Comparison of ENCODE assay signal across 9 cellular contexts in the genomic region with DNA sequence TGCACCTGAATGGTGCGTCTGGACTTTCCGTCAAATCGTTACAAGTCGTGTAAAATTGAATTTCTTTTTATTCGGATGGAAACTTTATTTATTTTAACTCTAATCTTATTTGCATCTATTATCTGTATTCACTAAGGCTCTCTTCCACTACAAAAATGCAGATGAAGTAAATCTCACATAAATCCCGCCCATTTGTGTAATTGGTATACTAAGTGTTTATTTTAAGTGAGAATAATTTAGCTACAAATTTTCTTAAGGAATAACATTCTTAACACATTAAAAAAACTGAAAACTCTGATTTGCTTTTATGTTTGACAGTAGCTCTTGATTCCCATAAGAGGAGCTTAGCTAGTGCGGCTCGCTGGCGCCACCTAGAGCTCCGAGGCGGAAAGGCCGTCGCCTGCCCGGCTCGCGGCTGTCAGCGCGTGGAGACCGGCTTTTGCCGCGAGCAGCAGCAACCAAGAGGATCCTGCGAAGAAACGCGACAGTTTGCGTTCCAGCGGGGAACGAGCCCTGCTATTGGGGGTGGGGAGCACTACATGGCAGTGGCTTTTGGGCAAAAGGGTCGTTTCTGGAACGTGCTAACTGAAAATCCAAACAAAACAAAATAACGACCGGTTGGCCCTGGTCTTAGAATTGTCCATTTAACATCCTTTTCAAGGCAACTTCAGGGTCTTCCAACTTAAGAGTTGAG. TPM values are rescaled to one million over a fixed set of nuclear protein-coding genes. Genes with fewer than 3 reads are reported as not detected.
A peak's percentile ranks its signal among the peaks of the same experiment; 100 is the strongest.
DNase-seq lines count a peak whose midpoint lies in the region; TF ChIP-seq lines count a peak whose summit lies in the region.
"Had no signal": no experiment of that assay in that cellular context is flagged by ENCODE, and none has a peak within 500 bp of the region (broad histone marks: within the 10 kb centered on the region; RNA-seq: fewer than 3 reads in every experiment).

No MANE protein-coding gene starts in this region.

- peak; percentile 82 to 86 (median 84) for TF ChIP-seq CTCF in ovary (IDR thresholded peaks at IDR 0.05)
- TF ChIP-seq CTCF in thyroid gland (IDR thresholded peaks at IDR 0.05), result peak; percentile 88 to 98 (median 95)

- H3K36me3 ChIP-seq in BLaER1 (no peaks in the 10 kb centered on the region), SJSA1 (no peaks in the 10 kb centered on the region), ovary (no peaks in the 10 kb centered on the region), thyroid gland (no peaks in the 10 kb centered on the region)

- no peak overlapping the region for H3K27ac ChIP-seq in BLaER1
- H3K27ac ChIP-seq in SJSA1, result no peak overlapping the region
- H3K27ac ChIP-seq in ovary, result no peak overlapping the region
- H3K27ac ChIP-seq in thyroid gland, result no peak overlapping the region

- 1 to 2% (median 2%) methylated on average over 31 of the region's 31 CpGs for WGBS in ovary, 3 donors
- 1 to 2% methylated on average over 31 of the region's 31 CpGs for WGBS in thyroid gland, 2 donors

- H3K4me2 ChIP-seq in BLaER1, result peak overlapping the region; percentile 10; the same call in 1 of the 2 replicates

- TF ChIP-seq POLR2A in ovary (IDR thresholded peaks at IDR 0.05), result no peak
- TF ChIP-seq POLR2A in thyroid gland (IDR thresholded peaks at IDR 0.05), result no peak

- peak; percentile 73 for DNase-seq in GM19238 (ENCODE audit: insufficient read length, low spot score)
- DNase-seq in Jurkat, Clone E6-1 (ENCODE audit: low read depth, low spot score), result peak; percentile 70
- DNase-seq in SJSA1 (ENCODE audit: low read depth in 1 of 2, low spot score in 2 of 2), result peak; percentile 74 to 80
- DNase-seq in activated naive CD4-positive, alpha-beta T cell (lab: John Stamatoyannopoulos, UW), result peak; percentile 67 to 84 (median 82)
- peak; percentile 76 for DNase-seq in germinal center (ENCODE audit: low spot score)
- peak; percentile 72 to 91 (median 86) for DNase-seq in ovary
- DNase-seq in thyroid gland, result peak; percentile 83 to 85

- H3K4me3 ChIP-seq in BLaER1 (no peak overlapping the region), SJSA1 (0 out of 2 replicates have a peak overlapping the region, but pooled peaks have one; percentile 3), ovary (no peak overlapping the region), thyroid gland (replicated peaks in 1 of 3) (no peak overlapping the region)
- no peak overlapping the region for H3K4me3 ChIP-seq in Jurkat, Clone E6-1 (ENCODE audit: low read length)

- peaks cover 96% of the 10 kb centered on the region for H4K20me1 ChIP-seq in BLaER1

- H3K4me1 ChIP-seq in BLaER1, result peaks cover 13% of the 10 kb centered on the region
- H3K4me1 ChIP-seq in SJSA1 (replicated peaks), result peaks cover 9% of the 10 kb centered on the region
- peaks cover 7% of the 10 kb centered on the region for H3K4me1 ChIP-seq in ovary (ENCODE audit: insufficient read depth)
- peaks cover 10 to 37% of the 10 kb centered on the region in 2 donors for H3K4me1 ChIP-seq in thyroid gland

- H3K9me3 ChIP-seq in BLaER1 (no peaks in the 10 kb centered on the region), SJSA1 (replicated peaks) (no peaks in the 10 kb centered on the region), ovary (no peaks in the 10 kb centered on the region), thyroid gland (no peaks in the 10 kb centered on the region)

- peaks cover 95% of the 10 kb centered on the region for H3K27me3 ChIP-seq in BLaER1
- no peaks in the 10 kb centered on the region for H3K27me3 ChIP-seq in SJSA1 (replicated peaks)
- peaks cover 9% of the 10 kb centered on the region for H3K27me3 ChIP-seq in ovary
- H3K27me3 ChIP-seq in thyroid gland, result peaks cover 74% of the 10 kb centered on the region

- TF ChIP-seq EP300 in ovary (IDR thresholded peaks at IDR 0.05), result no peak

- intact Hi-C loops in ovary (cut with DNase I), result loop anchor here in 3 of 4 donors (2.0 to 5.0 kb wide), 3 partner anchors 934 to 939 kb away; no protein-coding TSS in a partner anchor
- intact Hi-C loops in thyroid gland (cut with DNase I), result loop anchor here (5.0 to 10.0 kb wide), 2 partner anchors 307 to 939 kb away; no protein-coding TSS in a partner anchor

- no peak overlapping the region for H3K9ac ChIP-seq in BLaER1

RNA-seq across cellular contexts. Expression of a gene that starts 6.7 kb away (rescaled TPM):
- 3.9 TPM for polyA plus RNA-seq in Jurkat, Clone E6-1 (2012; ENCODE audit: insufficient read depth, insufficient read length)
- 0.09 and 1.3 TPM in 2 replicates for total RNA-seq in SJSA1 (2014; rRNA removed; shearing (Covaris generic))
- total RNA-seq in ovary (not detected), thyroid gland (not detected)
- not detected for polyA plus RNA-seq in ovary
- total RNA-seq: activated CD8-positive, alpha-beta memory T cell treated with anti-CD3 and anti-CD28 coated beads for 36 hours had no signal

RNA-seq across cellular contexts. Expression of a gene that starts 54.1 kb away (rescaled TPM):
- 21.2 TPM for polyA plus RNA-seq in Jurkat, Clone E6-1 (2012; ENCODE audit: insufficient read depth, insufficient read length)
- total RNA-seq in SJSA1 (2014; rRNA removed; shearing (Covaris generic)), result 15.9 and 31.0 TPM in 2 replicates
- total RNA-seq in ovary (10 to 100 TPM in 6 of 7 donors, 1 to 10 TPM in 1; 8.8 to 23.5 (median 16.5) TPM), thyroid gland (10 to 100 TPM; 26.0 to 37.5 (median 32.3) TPM)
- polyA plus RNA-seq in ovary, result 10 to 100 TPM in 1 of 2 donors, 1 to 10 TPM in 1; 9.7 to 21.1 TPM
